ENCODE assay signal across 24 cellular contexts in genomic region chr9:107635803-107636174, GRCh38.
A peak's percentile ranks its signal among the peaks of the same experiment; 100 is the strongest.
DNase-seq lines count a peak whose midpoint lies in the region; ATAC-seq, FAIRE-seq and TF ChIP-seq lines count a peak whose summit lies in the region.
"Had no signal": no experiment of that assay in that cellular context is flagged by ENCODE, and none has a peak within 500 bp of the region (broad histone marks: within the 10 kb centered on the region; RNA-seq: fewer than 3 reads in every experiment).

No MANE protein-coding gene starts in this region.

- no peak for FAIRE-seq in small intestine (lab: Jason Lieb, UNC)
- FAIRE-seq: endothelial cell of umbilical vein had no signal

- no peak overlapping the region for H3K27ac ChIP-seq in small intestine (ENCODE audit: low read depth in 1 of 2, low read length in 1 of 2)
- H3K27ac ChIP-seq in esophagus squamous epithelium = peak overlapping the region in 1 of 4 donors; percentile 98
- H3K27ac ChIP-seq in upper lobe of left lung = no peak overlapping the region

- TF ChIP-seq EP300 in upper lobe of left lung (IDR thresholded peaks at IDR 0.05) = no peak

- H3K27me3 Mint-ChIP-seq in endothelial cell (ENCODE audit: unreplicated experiment) = peaks cover 6% of the 10 kb centered on the region

- no peak overlapping the region for H3K4me3 Mint-ChIP-seq in endothelial cell (ENCODE audit: unreplicated experiment)
- H3K4me3 Mint-ChIP-seq: activated T-helper 1 cell treated with anti-CD3 and anti-CD28 coated beads, Interleukin-12 subunit alpha, Interleukin-12 subunit beta, Interleukin-2, Interleukin-4 antibody, amounts not matched to agents 30 ng/mL and 10 ng/mL and 1 ng/mL, durations not matched to agents 14 hours and 24 hours and 36 hours; CD4-positive, alpha-beta memory T cell; memory B cell had no signal

- TF ChIP-seq CTCF in endothelial cell (IDR thresholded peaks at IDR 0.05; ENCODE audit: unreplicated experiment) = no peak
- TF ChIP-seq CTCF in esophagus squamous epithelium (IDR thresholded peaks at IDR 0.05) = no peak
- no peak for TF ChIP-seq CTCF in upper lobe of left lung (IDR thresholded peaks at IDR 0.05)

- peaks cover 43% of the 10 kb centered on the region for H3K4me1 Mint-ChIP-seq in endothelial cell (ENCODE audit: unreplicated experiment)

- H3K27me3 ChIP-seq in small intestine (ENCODE audit: control insufficient read depth in 2 of 2, insufficient read depth in 2 of 2, low read length in 2 of 2) (no peaks in the 10 kb centered on the region), esophagus squamous epithelium (peaks cover 0 to 8% (median 0%) of the 10 kb centered on the region in 4 donors), upper lobe of left lung (no peaks in the 10 kb centered on the region)
- H3K27me3 ChIP-seq: thyroid gland had no signal

- intact Hi-C loops in esophagus squamous epithelium (cut with DNase I) = loop anchor here (5.0 kb wide), 1 partner anchor 148 kb away; the partner anchor contains the start of gene KLF4

- no peak for ATAC-seq in upper lobe of left lung (ENCODE audit: low FRiP score in 2 of 2)
- ATAC-seq: left cardiac atrium; right cardiac atrium; stimulated activated naive CD8-positive, alpha-beta T cell treated with anti-CD3 and anti-CD28 coated beads, Interleukin-15, Interleukin-2, amounts not matched to agents 100 U/mL and 50 U/mL, for 24 hours had no signal

- H3K9me3 ChIP-seq in small intestine (ENCODE audit: control insufficient read depth, low read depth) = no peaks in the 10 kb centered on the region
- no peaks in the 10 kb centered on the region for H3K9me3 ChIP-seq in esophagus squamous epithelium
- no peaks in the 10 kb centered on the region for H3K9me3 ChIP-seq in upper lobe of left lung
- H3K9me3 ChIP-seq: thyroid gland had no signal

- H3K4me3 ChIP-seq in small intestine (ENCODE audit: low read depth in 1 of 2, low read length in 2 of 2) = no peak overlapping the region
- H3K4me3 ChIP-seq in esophagus squamous epithelium = no peak overlapping the region
- no peak overlapping the region for H3K4me3 ChIP-seq in upper lobe of left lung
- H3K4me3 ChIP-seq: thyroid gland had no signal

- DNase-seq in GF-D8 (lab: John Stamatoyannopoulos, UW) = peak; percentile 78
- DNase-seq in NOMO-1 treated with DMSO at 0.1 percent for 48 hours (lab: John Stamatoyannopoulos, UW; ENCODE audit: unreplicated experiment) = peak; percentile 89
- no peak for DNase-seq in endothelial cell (ENCODE audit: low spot score)
- peak; percentile 46 for DNase-seq in small intestine
- no peak for DNase-seq in iPS-NIHi11 (ENCODE audit: low spot score)
- no peak for DNase-seq in ecto neural progenitor cell (ENCODE audit: low spot score)
- no peak for DNase-seq in esophagus squamous epithelium (lab: John Stamatoyannopoulos, UW)
- no peak for DNase-seq in upper lobe of left lung
- DNase-seq: activated B cell treated with CpG ODN at 0.5 μM for 24 hours; activated naive CD4-positive, alpha-beta T cell treated with anti-CD3 and anti-CD28 coated beads, Interleukin-2, amount 50 U/mL, for 16 hours; CD4-positive, alpha-beta memory T cell; left cardiac atrium; MM.1S; NCI-H187 treated with DMSO at 0.1 percent for 48 hours; NCI-H526 treated with DMSO at 0.1 percent for 48 hours; occipital lobe; right cardiac atrium; stimulated activated CD4-positive, alpha-beta T cell treated with anti-CD3 and anti-CD28 coated beads, Interleukin-4, amount 100 ng/mL, for 4 hours; stimulated activated naive CD8-positive, alpha-beta T cell treated with anti-CD3 and anti-CD28 coated beads, Interleukin-15, Interleukin-2, amounts not matched to agents 100 U/mL and 50 U/mL, for 24 hours; T1000; thyroid gland had no signal

- 59 to 70% (median 66%) methylated on average over 6 of the region's 6 CpGs for WGBS in small intestine, 3 donors
- 80 to 83% methylated on average over 6 of the region's 6 CpGs for WGBS in esophagus squamous epithelium, 2 donors
- 73 to 80% methylated on average over 6 of the region's 6 CpGs for WGBS in upper lobe of left lung, 2 donors

- no peaks in the 10 kb centered on the region for H3K9me3 Mint-ChIP-seq in endothelial cell (ENCODE audit: unreplicated experiment)
- H3K9me3 Mint-ChIP-seq: activated B cell treated with CpG ODN at 0.5 μM for 24 hours; activated T-helper 1 cell treated with anti-CD3 and anti-CD28 coated beads, Interleukin-12 subunit alpha, Interleukin-12 subunit beta, Interleukin-2, Interleukin-4 antibody, amounts not matched to agents 30 ng/mL and 10 ng/mL and 1 ng/mL, durations not matched to agents 14 hours and 24 hours and 36 hours; memory B cell had no signal

- H3K27ac Mint-ChIP-seq in endothelial cell (ENCODE audit: unreplicated experiment) = peak overlapping the region; percentile 15
- H3K27ac Mint-ChIP-seq: activated B cell treated with CpG ODN at 0.5 μM for 24 hours; activated T-helper 1 cell treated with anti-CD3 and anti-CD28 coated beads, Interleukin-12 subunit alpha, Interleukin-12 subunit beta, Interleukin-2, Interleukin-4 antibody, amounts not matched to agents 30 ng/mL and 10 ng/mL and 1 ng/mL, durations not matched to agents 14 hours and 24 hours and 36 hours; CD4-positive, alpha-beta memory T cell; memory B cell had no signal

- H3K4me1 ChIP-seq in small intestine (ENCODE audit: control insufficient read depth in 2 of 2, insufficient read depth in 1 of 2, low read depth in 1 of 2, low read length in 1 of 2) (peaks cover 0 to 2% of the 10 kb centered on the region in 2 donors), esophagus squamous epithelium (peaks cover 7 to 29% (median 21%) of the 10 kb centered on the region in 3 donors), upper lobe of left lung (peaks cover 13 to 18% (median 15%) of the 10 kb centered on the region in 4 donors)

- no peak for TF ChIP-seq POLR2A in esophagus squamous epithelium (IDR thresholded peaks at IDR 0.05)
- TF ChIP-seq POLR2A in upper lobe of left lung (IDR thresholded peaks at IDR 0.05) = no peak

- H3K36me3 ChIP-seq in small intestine (ENCODE audit: control insufficient read depth in 2 of 2, insufficient read depth in 2 of 2, low read length in 2 of 2) (no peaks in the 10 kb centered on the region), esophagus squamous epithelium (no peaks in the 10 kb centered on the region), upper lobe of left lung (no peaks in the 10 kb centered on the region)
- H3K36me3 ChIP-seq: thyroid gland had no signal

- no peaks in the 10 kb centered on the region for H3K36me3 Mint-ChIP-seq in endothelial cell (ENCODE audit: low read depth, unreplicated experiment)
- H3K36me3 Mint-ChIP-seq: memory B cell had no signal

Comparison
In these comparisons a context has a peak if more than half of its experiments do, and no peak if none do; other contexts are left out.
1. DNase-seq: peak in GF-D8 (single experiment), NOMO-1 treated with DMSO at 0.1 percent for 48 hours (single experiment) and small intestine (single experiment); none in endothelial cell (single experiment), iPS-NIHi11 (single experiment), ecto neural progenitor cell (single experiment), esophagus squamous epithelium (single experiment) and upper lobe of left lung (0 of 2).